Comparison of ENCODE assay signal across 7 cellular contexts in the genomic region with DNA sequence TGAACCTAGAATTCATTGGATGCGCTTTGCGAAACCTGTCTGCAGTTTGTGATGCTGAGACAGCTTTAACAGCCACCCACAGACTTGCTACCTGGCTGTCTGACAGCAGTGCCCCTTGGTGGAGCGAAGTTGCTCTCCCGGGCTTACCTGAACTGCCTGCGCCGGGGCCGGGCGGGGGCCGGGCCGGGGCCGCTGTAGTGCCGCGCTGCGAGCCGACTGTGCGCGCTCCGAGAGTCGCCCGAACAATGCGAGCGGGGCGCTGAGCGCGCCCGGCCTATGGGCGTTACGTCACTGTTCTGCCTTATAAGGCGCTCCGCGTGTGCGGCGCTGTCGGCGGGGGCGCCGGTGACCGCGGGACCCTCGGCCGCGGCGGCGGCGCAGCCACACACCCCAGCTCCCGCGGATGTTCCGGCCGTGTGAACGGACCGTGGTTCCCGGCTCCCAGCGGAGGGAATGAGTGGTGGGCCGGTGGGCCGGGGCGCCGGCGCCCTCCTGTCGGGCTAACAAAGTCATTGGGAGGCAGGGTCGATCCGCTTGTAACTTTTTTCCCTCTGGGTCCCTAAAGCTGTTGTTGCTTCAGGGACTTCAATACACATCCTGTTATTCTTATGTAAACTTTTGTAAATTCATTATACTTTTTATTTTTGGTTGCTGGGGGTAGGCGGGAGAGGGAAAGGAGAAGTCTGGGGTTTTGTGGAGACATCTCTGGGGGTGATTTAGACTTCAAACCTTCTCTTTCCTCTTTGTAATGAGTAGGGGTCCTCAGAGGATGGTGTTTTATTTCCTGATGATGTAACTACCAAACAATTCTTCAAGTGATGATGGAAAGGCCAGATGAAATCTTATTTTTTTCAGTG. TPM values are rescaled to one million over a fixed set of nuclear protein-coding genes. Genes with fewer than 3 reads are reported as not detected.
DNase-seq lines count a peak whose midpoint lies in the region; ATAC-seq, FAIRE-seq and TF ChIP-seq lines count a peak whose summit lies in the region.

No MANE protein-coding gene starts in this region.

- H3K9me3 ChIP-seq in endothelial cell of umbilical vein (replicated peaks; ENCODE audit: control insufficient read depth, insufficient read depth, low read length): no peaks in the 10 kb centered on the region

- POLR2A ChIA-PET in endothelial cell of umbilical vein (lab: Charles Lee): interaction anchor here (0.7 to 2.4 kb wide), 7 partner anchors 22 to 385 kb away, joined by 3 to 19 read pairs (median 4); a partner anchor contains a TSS

- dilution Hi-C loops in endothelial cell of umbilical vein (cut with MboI; ENCODE audit: extremely low pct_ligation_motif_present, low sequenced_read_pairs): no loop called here

- CTCF ChIA-PET in endothelial cell of umbilical vein (lab: Charles Lee): interaction anchor here (0.8 to 1.5 kb wide), 14 partner anchors 14 to 378 kb away, joined by 3 to 7 read pairs (median 3); no protein-coding TSS in a partner anchor

- TF ChIP-seq CTCF in endothelial cell of umbilical vein (IDR thresholded peaks at IDR 0.05; ENCODE audit: extremely low read depth in 1 of 2, insufficient read depth in 1 of 2, low read depth in 1 of 2, low read length in 2 of 2): peak in 1 of 2 donors; percentile 21

- H2AFZ ChIP-seq in endothelial cell of umbilical vein (ENCODE audit: low read depth, low read length): peak overlapping the region; percentile 31

- no TSS peak for BruUV-seq in endothelial cell of umbilical vein (replicated peaks; lab: Mats Ljungman, UMichigan)

- peak overlapping the region; percentile 99 for H3K4me2 ChIP-seq in endothelial cell of umbilical vein (ENCODE audit: insufficient read depth, low read length)

- no peaks in the 10 kb centered on the region for H3K36me3 ChIP-seq in endothelial cell of umbilical vein (ENCODE audit: control insufficient read depth in 2 of 2, extremely low read depth in 1 of 2, insufficient read depth in 2 of 2, low read length in 2 of 2)

- peak overlapping the region; percentile 60 to 96 (median 91) for H3K4me3 ChIP-seq in endothelial cell of umbilical vein (replicated peaks in 1 of 3; ENCODE audit: insufficient read depth in 1 of 3, low read depth in 1 of 3, low read length in 3 of 3)

- peak; percentile 65 for FAIRE-seq in endothelial cell of umbilical vein (lab: Jason Lieb, UNC)

- peak; percentile 96 for TF ChIP-seq POLR2A in endothelial cell of umbilical vein (IDR thresholded peaks at IDR 0.05; ENCODE audit: low read depth, low read length)

- H3K79me2 ChIP-seq in endothelial cell of umbilical vein (ENCODE audit: control insufficient read depth, insufficient read depth, low read length): peaks cover 46% of the 10 kb centered on the region

- peak overlapping the region; percentile 97 for H3K9ac ChIP-seq in endothelial cell of umbilical vein (replicated peaks; ENCODE audit: extremely low read depth, insufficient read depth, low read length)

- H3K4me1 ChIP-seq in endothelial cell of umbilical vein (ENCODE audit: control insufficient read depth, extremely low read depth, insufficient read depth, low read length): peaks cover 49% of the 10 kb centered on the region

- H3K27me3 ChIP-seq in endothelial cell of umbilical vein (ENCODE audit: control insufficient read depth in 2 of 2, insufficient read depth in 2 of 2, low read length in 2 of 2): no peaks in the 10 kb centered on the region

- intact Hi-C loops in endothelial cell of umbilical vein (cut with micrococcal nuclease): loop anchor here (1.0 to 2.0 kb wide), 4 partner anchors 25 to 165 kb away; no protein-coding TSS in a partner anchor

- H3K27ac ChIP-seq in endothelial cell of umbilical vein (ENCODE audit: insufficient read depth, low read depth, low read length): peak overlapping the region; percentile 99

- no peaks in the 10 kb centered on the region for H3K9me1 ChIP-seq in endothelial cell of umbilical vein (replicated peaks; ENCODE audit: control insufficient read depth, extremely low read depth, insufficient read depth, low read length)

- peaks cover 6% of the 10 kb centered on the region for H4K20me1 ChIP-seq in endothelial cell of umbilical vein (replicated peaks; ENCODE audit: control insufficient read depth, extremely low read depth, insufficient read depth, low read length)

- peak; percentile 85 for ATAC-seq in GM18867 (IDR thresholded peaks at IDR 0.05; ENCODE audit: unreplicated experiment)
- peak; percentile 87 for ATAC-seq in HG03039 (IDR thresholded peaks at IDR 0.05; ENCODE audit: unreplicated experiment)

- DNase-seq in NCI-H748 (lab: John Stamatoyannopoulos, UW; ENCODE audit: unreplicated experiment) (peak; percentile 82), activated T-cell treated with anti-CD3 and anti-CD28 coated beads for 1 hour (ENCODE audit: low read depth) (peak; percentile 46), endothelial cell of umbilical vein (ENCODE audit: low read depth, low spot score) (peak; percentile 89), midbrain (lab: John Stamatoyannopoulos, UW) (peak; percentile 80)
- peak; percentile 32 to 48 for DNase-seq in stimulated activated CD8-positive, alpha-beta memory T cell treated with anti-CD3 and anti-CD28 coated beads, Interleukin-15, amount 100 ng/mL, for 4 hours (ENCODE audit: low read depth in 2 of 2)

TF ChIP-seq in endothelial cell of umbilical vein, 7 proteins besides CTCF, POLR2A, EP300 and RAD21:
- TF ChIP-seq FOS (IDR thresholded peaks at IDR 0.05; ENCODE audit: borderline replicate concordance, insufficient read depth, low read length) (peak; percentile 17), POLR2AphosphoS5 (IDR thresholded peaks at IDR 0.05; ENCODE audit: insufficient read depth, low read depth, low read length) (peak; percentile 98), JUN (IDR thresholded peaks at IDR 0.05; ENCODE audit: borderline replicate concordance, insufficient read depth, insufficient read length, low read depth) (no peak), MYC (IDR thresholded peaks at IDR 0.05; ENCODE audit: low read depth, low read length) (peak; percentile 54)

RNA-seq across cellular contexts. Expression of a gene that starts 58.5 kb away (rescaled TPM):
- 60.6 and 61.9 TPM in 2 replicates for total RNA-seq in endothelial cell of umbilical vein
- 8.2 and 9.7 TPM in 2 replicates for polyA plus RNA-seq in endothelial cell of umbilical vein
- 21.4 and 22.3 TPM in 2 replicates for polyA plus RNA-seq in endothelial cell of umbilical vein (2011; cell fraction: cytosol; rRNA removed)
- polyA plus RNA-seq in endothelial cell of umbilical vein (2011; cell fraction: nucleus; rRNA removed): 15.9 and 18.1 TPM in 2 replicates
- 31.3 and 64.7 TPM in 2 replicates for polyA plus RNA-seq in endothelial cell of umbilical vein (2012)
- polyA minus RNA-seq in endothelial cell of umbilical vein: 6.0 and 8.6 TPM in 2 replicates
- 27.2 TPM for polyA minus RNA-seq in endothelial cell of umbilical vein (2011; cell fraction: cytosol; rRNA and poly(A)+ RNA removed)
- polyA minus RNA-seq in endothelial cell of umbilical vein (2011; cell fraction: nucleus; rRNA and poly(A)+ RNA removed): 28.2 and 35.4 TPM in 2 replicates

Comparison
In these comparisons a context has a peak if more than half of its experiments do, and no peak if none do; other contexts are left out.
1. Peak in every context shown above with its lines: DNase-seq, ATAC-seq, H3K4me3 ChIP-seq and H3K27ac ChIP-seq.